In genomic region chr1:207908112-207908734, GRCh38 we compare ENCODE assay signal across 2 cellular contexts.
TF ChIP-seq lines count a peak whose summit lies in the region.

No MANE protein-coding gene starts in this region.

TF ChIP-seq in liver, 16 proteins besides CTCF, POLR2A, EP300 and RAD21:
- no peak for TF ChIP-seq MAX (IDR thresholded peaks at IDR 0.05)
- no peak for TF ChIP-seq HNF4G (IDR thresholded peaks at IDR 0.05)
- TF ChIP-seq RXRA (IDR thresholded peaks at IDR 0.05): no peak
- no peak for TF ChIP-seq FOXA1 (IDR thresholded peaks at IDR 0.05)
- TF ChIP-seq EGR1 (IDR thresholded peaks at IDR 0.05; ENCODE audit: low read depth in 2 of 2): no peak

TF ChIP-seq in HepG2, 621 proteins besides CTCF, POLR2A, EP300 and RAD21:
- TF ChIP-seq SP1 (IDR thresholded peaks at IDR 0.05) (no peak), SP1 (CRISPR knock-in tag; IDR thresholded peaks at IDR 0.05) (no peak), ZFY (CRISPR knock-in tag; IDR thresholded peaks at IDR 0.05) (no peak), ZBTB3 (CRISPR knock-in tag; IDR thresholded peaks at IDR 0.05; ENCODE audit: borderline replicate concordance, low read depth) (no peak), ZNF550 (CRISPR knock-in tag; IDR thresholded peaks at IDR 0.05; ENCODE audit: borderline replicate concordance) (no peak), WIZ (CRISPR knock-in tag; IDR thresholded peaks at IDR 0.05) (no peak), EED (CRISPR knock-in tag; IDR thresholded peaks at IDR 0.05) (no peak), ZNF44 (CRISPR knock-in tag; IDR thresholded peaks at IDR 0.05) (no peak), SMARCC2 (IDR thresholded peaks at IDR 0.05) (no peak), MTA1 (CRISPR knock-in tag; IDR thresholded peaks at IDR 0.05; ENCODE audit: borderline replicate concordance) (no peak), FOSL1 (CRISPR knock-in tag; IDR thresholded peaks at IDR 0.05; ENCODE audit: borderline replicate concordance) (no peak), KMT2A (CRISPR knock-in tag; IDR thresholded peaks at IDR 0.05) (no peak)
